9 cellular contexts compared by ENCODE assay signal in the genomic region with DNA sequence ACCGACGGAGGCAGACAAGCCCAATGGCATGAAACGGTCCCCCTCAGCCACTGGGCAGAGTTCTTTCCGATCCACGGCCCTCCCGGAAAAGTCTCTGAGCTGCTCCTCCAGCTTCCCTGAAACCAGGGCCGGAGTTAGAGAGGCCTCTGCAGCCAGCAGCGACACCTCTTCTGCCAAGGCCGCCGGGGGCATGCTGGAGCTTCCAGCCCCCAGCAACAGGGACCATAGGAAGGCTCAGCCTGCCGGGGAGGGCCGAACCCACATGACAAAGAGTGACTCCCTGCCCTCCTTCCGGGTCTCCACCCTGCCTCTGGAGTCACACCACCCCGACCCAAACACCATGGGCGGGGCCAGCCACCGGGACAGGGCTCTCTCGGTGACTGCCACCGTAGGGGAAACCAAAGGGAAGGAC. TPM values are rescaled to one million over a fixed set of nuclear protein-coding genes. Genes with fewer than 3 reads are reported as not detected.
DNase-seq lines count a peak whose midpoint lies in the region; ATAC-seq and TF ChIP-seq lines count a peak whose summit lies in the region.
"Had no signal": no experiment of that assay in that cellular context is flagged by ENCODE, and none has a peak within 500 bp of the region (broad histone marks: within the 10 kb centered on the region; RNA-seq: fewer than 3 reads in every experiment).

No MANE protein-coding gene starts in this region.

- DNase-seq in T-helper 22 cell (ENCODE audit: low read depth) (peak; percentile 62), BE2C (no peak), HAP-1 (ENCODE audit: low spot score in 2 of 2) (no peak)
- DNase-seq in central memory CD4-positive, alpha-beta T cell, result peak; percentile 70

- H3K9me3 ChIP-seq in mucosa of rectum (ENCODE audit: control insufficient read depth in 2 of 2, low read length in 2 of 2), result no peaks in the 10 kb centered on the region
- H3K9me3 ChIP-seq in BE2C, result no peaks in the 10 kb centered on the region
- no peaks in the 10 kb centered on the region for H3K9me3 ChIP-seq in HAP-1

- peak overlapping the region; percentile 29 to 63 for H3K9ac ChIP-seq in mucosa of rectum (ENCODE audit: low read depth in 1 of 2, low read length in 2 of 2)

- H3K27ac Mint-ChIP-seq in stimulated activated memory B cell treated with anti-CD40 and anti-IgM and Interleukin-4, amounts not matched to agents 10 μg/mL and 1 μg/mL and 100 μg/mL, for 72 hours, result peak overlapping the region; percentile 95

- peaks cover 16% of the 10 kb centered on the region for H3K4me1 Mint-ChIP-seq in stimulated activated memory B cell treated with anti-CD40 and anti-IgM and Interleukin-4, amounts not matched to agents 10 μg/mL and 1 μg/mL and 100 μg/mL, for 72 hours

- H3K27me3 ChIP-seq in mucosa of rectum (ENCODE audit: control insufficient read depth in 2 of 2, insufficient read depth in 2 of 2, low read length in 2 of 2) (no peaks in the 10 kb centered on the region), BE2C (no peaks in the 10 kb centered on the region), HAP-1 (ENCODE audit: low read depth) (no peaks in the 10 kb centered on the region)

- H3K4me1 ChIP-seq in mucosa of rectum (ENCODE audit: control insufficient read depth in 2 of 2, insufficient read depth in 2 of 2, low read length in 2 of 2) (peaks cover 11 to 12% of the 10 kb centered on the region in 2 donors), BE2C (no peaks in the 10 kb centered on the region), HAP-1 (peaks cover 18% of the 10 kb centered on the region)

- peaks cover 23% of the 10 kb centered on the region for H3K36me3 Mint-ChIP-seq in stimulated activated memory B cell treated with anti-CD40 and anti-IgM and Interleukin-4, amounts not matched to agents 10 μg/mL and 1 μg/mL and 100 μg/mL, for 72 hours

- H3K27ac ChIP-seq in mucosa of rectum (ENCODE audit: low read depth in 2 of 2, low read length in 2 of 2), result peak overlapping the region; percentile 77 to 81

- H3K4me3 Mint-ChIP-seq in stimulated activated memory B cell treated with anti-CD40 and anti-IgM and Interleukin-4, amounts not matched to agents 10 μg/mL and 1 μg/mL and 100 μg/mL, for 72 hours, result peak overlapping the region; percentile 79

- H3K36me3 ChIP-seq in mucosa of rectum (ENCODE audit: control insufficient read depth in 2 of 2, insufficient read depth in 2 of 2, low read length in 2 of 2) (peaks cover 13 to 19% of the 10 kb centered on the region in 2 donors), BE2C (no peaks in the 10 kb centered on the region), HAP-1 (replicated peaks) (no peaks in the 10 kb centered on the region; the same call in 1 of the 2 replicates)

- in situ Hi-C loops in HAP-1 (cut with MboI; ENCODE audit: low sequenced_read_pairs), result no loop called here

- H3K27me3 Mint-ChIP-seq in stimulated activated memory B cell treated with anti-CD40 and anti-IgM and Interleukin-4, amounts not matched to agents 10 μg/mL and 1 μg/mL and 100 μg/mL, for 72 hours, result no peaks in the 10 kb centered on the region

- H3K9me3 Mint-ChIP-seq in stimulated activated memory B cell treated with anti-CD40 and anti-IgM and Interleukin-4, amounts not matched to agents 10 μg/mL and 1 μg/mL and 100 μg/mL, for 72 hours, result no peaks in the 10 kb centered on the region
- H3K9me3 Mint-ChIP-seq: nephron had no signal

- peak; percentile 24 for ATAC-seq in GM18499 (IDR thresholded peaks at IDR 0.05; ENCODE audit: insufficient read depth, unreplicated experiment)
- peak; percentile 32 for ATAC-seq in HG02981 (IDR thresholded peaks at IDR 0.05; ENCODE audit: unreplicated experiment)
- ATAC-seq in stimulated activated memory B cell treated with anti-CD40 and anti-IgM and Interleukin-4, amounts not matched to agents 10 μg/mL and 1 μg/mL and 100 μg/mL, for 72 hours, result peak; percentile 87

- H3K4me3 ChIP-seq in mucosa of rectum (ENCODE audit: low read length in 2 of 2), result peak overlapping the region; percentile 66 to 72
- H3K4me3 ChIP-seq in BE2C (ENCODE audit: low read depth, low read length), result no peak overlapping the region
- H3K4me3 ChIP-seq in HAP-1, result no peak overlapping the region

- no peak for TF ChIP-seq CTCF in BE2C (IDR thresholded peaks at IDR 0.05; ENCODE audit: low read depth, low read length)

RNA-seq across cellular contexts. Expression of gene CD180, which starts 30.1 kb away (rescaled TPM):
- polyA plus RNA-seq in BE2C (2012; ENCODE audit: insufficient read depth, insufficient read length, low read depth), result not detected

Comparison
In these comparisons a context has a peak if more than half of its experiments do, and no peak if none do; other contexts are left out.
1. ATAC-seq: peak in every context shown above with its lines; median percentile 87 in stimulated activated memory B cell treated with anti-CD40 and anti-IgM and Interleukin-4, amounts not matched to agents 10 μg/mL and 1 μg/mL and 100 μg/mL, for 72 hours; 32 in HG02981; 24 in GM18499.
2. DNase-seq: peak in T-helper 22 cell (single experiment) and central memory CD4-positive, alpha-beta T cell (single experiment); none in BE2C (single experiment) and HAP-1 (0 of 2).
3. H3K4me3 ChIP-seq: peak in mucosa of rectum (2 of 2); none in BE2C (single experiment) and HAP-1 (single experiment).